12 cellular contexts compared by ENCODE assay signal in the genomic region with DNA sequence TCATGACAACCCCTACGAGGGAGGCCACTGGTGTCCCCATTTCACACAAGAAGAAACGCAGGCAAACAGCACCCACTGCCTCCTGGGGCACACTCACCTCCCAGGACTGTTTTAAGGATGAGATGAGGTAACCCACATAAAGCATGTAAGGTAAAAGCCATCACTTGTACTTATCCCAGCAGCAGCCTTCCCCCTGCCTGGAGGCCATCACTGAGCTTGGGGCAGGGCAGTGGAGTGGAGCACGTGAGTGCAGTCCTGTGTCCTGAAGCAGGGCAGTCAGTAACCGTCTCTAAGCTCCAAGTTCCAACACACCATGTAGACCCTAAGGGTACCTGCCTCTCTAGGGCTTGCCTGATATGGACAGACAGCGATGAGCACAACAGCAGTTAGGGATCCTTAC. TPM values are rescaled to one million over a fixed set of nuclear protein-coding genes. Genes with fewer than 3 reads are reported as not detected.
DNase-seq lines count a peak whose midpoint lies in the region; ATAC-seq and TF ChIP-seq lines count a peak whose summit lies in the region.
"Had no signal": no experiment of that assay in that cellular context is flagged by ENCODE, and none has a peak within 500 bp of the region (broad histone marks: within the 10 kb centered on the region; RNA-seq: fewer than 3 reads in every experiment).

No MANE protein-coding gene starts in this region.

- H4K20me1 ChIP-seq in BLaER1 treated with 17β-estradiol and CSF1 and Interleukin-3, amounts not matched to agents 10 nM and 100 nM = peaks cover 0 to 52% (median 35%) of the 10 kb centered on the region in 11 experiments; a peak in 14 of 22 replicates

- peak overlapping the region in 10 of 11 experiments; percentile 91 to 98 (median 98); a peak in 20 of 22 replicates for H3K9ac ChIP-seq in BLaER1 treated with 17β-estradiol and CSF1 and Interleukin-3, amounts not matched to agents 10 nM and 100 nM
- H3K9ac ChIP-seq: KMS-11 had no signal

- POLR2A ChIA-PET in HEK293 (lab: Yijun Ruan, JAX) = no interaction called here

- H3K27me3 ChIP-seq in BLaER1 treated with 17β-estradiol and CSF1 and Interleukin-3, amounts not matched to agents 10 nM and 100 nM = no peaks in the 10 kb centered on the region
- H3K27me3 ChIP-seq: ovary had no signal

- peaks cover 3 to 51% (median 28%) of the 10 kb centered on the region in 11 experiments; a peak in 19 of 22 replicates for H3K36me3 ChIP-seq in BLaER1 treated with 17β-estradiol and CSF1 and Interleukin-3, amounts not matched to agents 10 nM and 100 nM
- H3K36me3 ChIP-seq in HEK293 (ENCODE audit: control insufficient read depth in 2 of 2, insufficient read depth in 1 of 2, low read length in 2 of 2) = peaks cover 17 to 28% of the 10 kb centered on the region in 2 experiments; a peak in 2 of 3 replicates
- H3K36me3 ChIP-seq: ovary had no signal

- H3K27ac ChIP-seq in BLaER1 treated with 17β-estradiol and CSF1 and Interleukin-3, amounts not matched to agents 10 nM and 100 nM = peak overlapping the region in 1 of 11 experiments; percentile 94; a peak in 2 of 22 replicates
- H3K27ac ChIP-seq in HEK293 (ENCODE audit: extremely low read depth, low read depth, low read length) = no peak overlapping the region
- H3K27ac ChIP-seq: KMS-11, ovary had no signal

- no peak for DNase-seq in activated T-helper 1 cell treated with anti-CD3 and anti-CD28 coated beads, Interleukin-12 subunit alpha, Interleukin-12 subunit beta, Interleukin-2, Interleukin-4 antibody, amounts not matched to agents 30 ng/mL and 10 ng/mL and 1 ng/mL, durations not matched to agents 14 hours and 24 hours and 36 hours (ENCODE audit: low spot score)
- no peak for DNase-seq in memory B cell (ENCODE audit: low spot score in 2 of 2)
- DNase-seq in COR-L47 (lab: John Stamatoyannopoulos, UW) = no peak
- no peak for DNase-seq in DMS79 treated with DMSO at 0.1 percent for 48 hours (lab: John Stamatoyannopoulos, UW)
- no peak for DNase-seq in KG1 (lab: John Stamatoyannopoulos, UW)
- DNase-seq: DMS 273 treated with DMSO at 0.1 percent for 48 hours had no signal

- no peaks in the 10 kb centered on the region for H3K9me3 Mint-ChIP-seq in activated T-helper 1 cell treated with anti-CD3 and anti-CD28 coated beads, Interleukin-12 subunit alpha, Interleukin-12 subunit beta, Interleukin-2, Interleukin-4 antibody, amounts not matched to agents 30 ng/mL and 10 ng/mL and 1 ng/mL, durations not matched to agents 14 hours and 24 hours and 36 hours
- H3K9me3 Mint-ChIP-seq in memory B cell = no peaks in the 10 kb centered on the region

- CTCF ChIA-PET in HEK293 (lab: Yijun Ruan, JAX) = interaction anchor here (0.9 kb wide), 1 partner anchor 13 kb away, joined by 6 read pairs; no protein-coding TSS in a partner anchor

- TF ChIP-seq CTCF in HEK293 (tag by site-specific recombination; IDR thresholded peaks at IDR 0.05) = no peak

- no peaks in the 10 kb centered on the region for H3K27me3 Mint-ChIP-seq in activated T-helper 1 cell treated with anti-CD3 and anti-CD28 coated beads, Interleukin-12 subunit alpha, Interleukin-12 subunit beta, Interleukin-2, Interleukin-4 antibody, amounts not matched to agents 30 ng/mL and 10 ng/mL and 1 ng/mL, durations not matched to agents 14 hours and 24 hours and 36 hours (ENCODE audit: insufficient read depth)
- no peaks in the 10 kb centered on the region for H3K27me3 Mint-ChIP-seq in memory B cell

- peaks cover 0 to 30% (median 15%) of the 10 kb centered on the region in 11 experiments; a peak in 11 of 22 replicates for H3K9me3 ChIP-seq in BLaER1 treated with 17β-estradiol and CSF1 and Interleukin-3, amounts not matched to agents 10 nM and 100 nM (replicated peaks in 1 of 11)
- no peaks in the 10 kb centered on the region for H3K9me3 ChIP-seq in HEK293 (ENCODE audit: control insufficient read depth, insufficient read depth, low read depth, low read length)
- H3K9me3 ChIP-seq: ovary had no signal

- H3K4me3 ChIP-seq in BLaER1 treated with 17β-estradiol and CSF1 and Interleukin-3, amounts not matched to agents 10 nM and 100 nM = peak overlapping the region in 8 of 10 experiments; percentile 91 to 100 (median 98); a peak in 16 of 20 replicates
- H3K4me3 ChIP-seq in HEK293 (ENCODE audit: low read depth, low read length) = no peak overlapping the region
- H3K4me3 ChIP-seq: ovary had no signal

- intact Hi-C loops in activated T-helper 1 cell treated with anti-CD3 and anti-CD28 coated beads, Interleukin-12 subunit alpha, Interleukin-12 subunit beta, Interleukin-2, Interleukin-4 antibody, amounts not matched to agents 30 ng/mL and 10 ng/mL and 1 ng/mL, durations not matched to agents 14 hours and 24 hours and 36 hours (cut with micrococcal nuclease) = loop anchor here (5.0 to 10.0 kb wide), 2 partner anchors 541 to 733 kb away; a partner anchor contains a TSS

- H3K27ac Mint-ChIP-seq in activated T-helper 1 cell treated with anti-CD3 and anti-CD28 coated beads, Interleukin-12 subunit alpha, Interleukin-12 subunit beta, Interleukin-2, Interleukin-4 antibody, amounts not matched to agents 30 ng/mL and 10 ng/mL and 1 ng/mL, durations not matched to agents 14 hours and 24 hours and 36 hours = peak overlapping the region; percentile 52
- H3K27ac Mint-ChIP-seq in memory B cell = no peak overlapping the region

- H3K4me2 ChIP-seq in BLaER1 treated with 17β-estradiol and CSF1 and Interleukin-3, amounts not matched to agents 10 nM and 100 nM = peak overlapping the region; percentile 74 to 96 (median 87)

- peaks cover 14 to 42% (median 35%) of the 10 kb centered on the region in 10 experiments for H3K4me1 ChIP-seq in BLaER1 treated with 17β-estradiol and CSF1 and Interleukin-3, amounts not matched to agents 10 nM and 100 nM
- H3K4me1 ChIP-seq in HEK293 (ENCODE audit: control insufficient read depth, insufficient read depth, low read length) = 0 out of 2 replicates have a peak, but pooled peaks cover 3% of the 10 kb centered on the region

- peaks cover 13% of the 10 kb centered on the region for H3K36me3 Mint-ChIP-seq in activated T-helper 1 cell treated with anti-CD3 and anti-CD28 coated beads, Interleukin-12 subunit alpha, Interleukin-12 subunit beta, Interleukin-2, Interleukin-4 antibody, amounts not matched to agents 30 ng/mL and 10 ng/mL and 1 ng/mL, durations not matched to agents 14 hours and 24 hours and 36 hours (ENCODE audit: low read depth)
- no peaks in the 10 kb centered on the region for H3K36me3 Mint-ChIP-seq in memory B cell

- ATAC-seq in memory B cell (ENCODE audit: low read depth) (no peak), GM19351 (IDR thresholded peaks at IDR 0.05; ENCODE audit: unreplicated experiment) (no peak)
- ATAC-seq: activated CD4-positive, CD25-positive, alpha-beta regulatory T cell treated with anti-CD3 and anti-CD28 coated beads, Interleukin-2, amount 50 U/mL, for 24 hours had no signal

- H3K4me1 Mint-ChIP-seq in activated T-helper 1 cell treated with anti-CD3 and anti-CD28 coated beads, Interleukin-12 subunit alpha, Interleukin-12 subunit beta, Interleukin-2, Interleukin-4 antibody, amounts not matched to agents 30 ng/mL and 10 ng/mL and 1 ng/mL, durations not matched to agents 14 hours and 24 hours and 36 hours (ENCODE audit: low read depth) = peaks cover 26% of the 10 kb centered on the region
- H3K4me1 Mint-ChIP-seq in memory B cell = peaks cover 14% of the 10 kb centered on the region

- H3K4me3 Mint-ChIP-seq in activated T-helper 1 cell treated with anti-CD3 and anti-CD28 coated beads, Interleukin-12 subunit alpha, Interleukin-12 subunit beta, Interleukin-2, Interleukin-4 antibody, amounts not matched to agents 30 ng/mL and 10 ng/mL and 1 ng/mL, durations not matched to agents 14 hours and 24 hours and 36 hours = peak overlapping the region; percentile 82
- peak overlapping the region; percentile 47 for H3K4me3 Mint-ChIP-seq in memory B cell

TF ChIP-seq in HEK293, 187 proteins besides CTCF, POLR2A, EP300 and RAD21 (continues in another document):
- no peak for TF ChIP-seq ZNF292 (tag by site-specific recombination; IDR thresholded peaks at IDR 0.05; ENCODE audit: borderline replicate concordance, low read depth)
- no peak for TF ChIP-seq ZNF501 (tag by site-specific recombination; IDR thresholded peaks at IDR 0.05)
- TF ChIP-seq ZNF530 (tag by site-specific recombination; IDR thresholded peaks at IDR 0.05; ENCODE audit: low read depth) = no peak
- no peak for TF ChIP-seq GLI2 (tag by site-specific recombination; IDR thresholded peaks at IDR 0.05; ENCODE audit: borderline replicate concordance, low read depth)
- no peak for TF ChIP-seq ZNF707 (tag by site-specific recombination; IDR thresholded peaks at IDR 0.05)
- no peak for TF ChIP-seq ZNF37A (tag by site-specific recombination; IDR thresholded peaks at IDR 0.05)
- no peak for TF ChIP-seq ZNF214 (tag by site-specific recombination; IDR thresholded peaks at IDR 0.05; ENCODE audit: borderline replicate concordance)
- TF ChIP-seq ZBTB48 (tag by site-specific recombination; IDR thresholded peaks at IDR 0.05) = peak; percentile 37; the same call in 1 of the 2 replicates
- no peak for TF ChIP-seq ZNF366 (tag by site-specific recombination; conservative IDR thresholded peaks at IDR 0.05)
- peak; percentile 84 for TF ChIP-seq ZNF600 (tag by site-specific recombination; IDR thresholded peaks at IDR 0.05)
- TF ChIP-seq SP2 (tag by site-specific recombination; IDR thresholded peaks at IDR 0.05) = no peak

RNA-seq across cellular contexts. Expression of a gene that starts 1.7 kb away (rescaled TPM):
- total RNA-seq in activated T-helper 1 cell treated with anti-CD3 and anti-CD28 coated beads, Interleukin-12 subunit alpha, Interleukin-12 subunit beta, Interleukin-2, Interleukin-4 antibody, amounts not matched to agents 30 ng/mL and 10 ng/mL and 1 ng/mL, durations not matched to agents 14 hours and 24 hours and 36 hours = 168 and 170 TPM in 2 replicates

RNA-seq across cellular contexts. Expression of a gene that starts 2.0 kb away (rescaled TPM):
- total RNA-seq in activated T-helper 1 cell treated with anti-CD3 and anti-CD28 coated beads, Interleukin-12 subunit alpha, Interleukin-12 subunit beta, Interleukin-2, Interleukin-4 antibody, amounts not matched to agents 30 ng/mL and 10 ng/mL and 1 ng/mL, durations not matched to agents 14 hours and 24 hours and 36 hours = 21.5 and 23.3 TPM in 2 replicates

RNA-seq across cellular contexts. Expression of a gene that starts 25.2 kb away (rescaled TPM):
- total RNA-seq in activated T-helper 1 cell treated with anti-CD3 and anti-CD28 coated beads, Interleukin-12 subunit alpha, Interleukin-12 subunit beta, Interleukin-2, Interleukin-4 antibody, amounts not matched to agents 30 ng/mL and 10 ng/mL and 1 ng/mL, durations not matched to agents 14 hours and 24 hours and 36 hours = 107 and 111 TPM in 2 replicates
